In the genomic region with DNA sequence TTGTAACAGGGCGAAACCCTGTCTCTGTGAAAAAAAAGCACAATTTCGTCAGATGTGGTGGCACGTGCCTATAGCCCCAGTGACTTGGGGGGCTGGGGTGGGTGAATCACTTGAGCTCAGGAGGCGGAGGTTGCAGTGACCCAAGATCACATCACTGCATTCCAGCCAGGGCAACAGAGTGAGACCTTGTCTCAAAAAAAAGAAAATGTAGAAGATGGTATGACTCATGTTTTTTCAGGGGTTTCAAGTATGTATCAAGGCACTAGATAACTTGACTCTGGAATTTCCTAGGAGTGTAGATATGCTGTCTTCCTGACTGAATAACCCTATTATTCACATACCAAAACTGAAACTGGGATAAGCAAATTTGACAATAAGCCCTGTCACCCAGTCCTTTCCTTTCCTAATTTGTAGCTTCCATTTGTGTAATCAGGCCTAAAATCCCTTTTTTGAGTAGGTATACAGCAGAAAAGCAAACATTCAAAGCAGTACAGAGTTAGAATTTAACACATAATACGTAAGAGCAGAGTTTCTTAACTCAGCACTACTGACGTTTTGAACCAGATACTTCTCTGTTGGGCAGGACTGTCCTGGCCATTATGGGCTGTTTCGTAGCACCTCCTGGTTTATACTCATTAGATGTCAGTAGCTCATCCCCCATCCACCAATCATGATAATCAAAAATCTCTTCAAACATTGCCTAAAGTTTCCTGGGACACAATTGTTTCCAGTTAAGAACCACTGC, we compare ENCODE assay signal across 1 cellular context.
TF ChIP-seq lines count a peak whose summit lies in the region.

No MANE protein-coding gene starts in this region.

TF ChIP-seq in SK-N-SH, 30 proteins besides CTCF, POLR2A, EP300 and RAD21 (continued from another document):
- TF ChIP-seq REST (IDR thresholded peaks at IDR 0.05; ENCODE audit: low read depth, low read length), result no peak
- TF ChIP-seq MXI1 (IDR thresholded peaks at IDR 0.05; ENCODE audit: low read depth, low read length), result no peak
- TF ChIP-seq USF2 (IDR thresholded peaks at IDR 0.05; ENCODE audit: borderline replicate concordance, low read depth, low read length), result no peak
- TF ChIP-seq ELF1 (IDR thresholded peaks at IDR 0.05), result no peak
- TF ChIP-seq GABPA (IDR thresholded peaks at IDR 0.05; ENCODE audit: low read depth), result no peak
- peak; percentile 66 for TF ChIP-seq TCF12 (IDR thresholded peaks at IDR 0.05)
- no peak for TF ChIP-seq SIN3A (IDR thresholded peaks at IDR 0.05; ENCODE audit: borderline replicate concordance, low read depth, low read length)
- TF ChIP-seq EZH2phosphoT487 (IDR thresholded peaks at IDR 0.05; ENCODE audit: borderline replicate concordance, low read depth), result no peak
- peak; percentile 90 for TF ChIP-seq FOSL2 (IDR thresholded peaks at IDR 0.05; ENCODE audit: borderline replicate concordance, low read depth)
- TF ChIP-seq MAX (IDR thresholded peaks at IDR 0.05; ENCODE audit: low read depth), result peak; percentile 96
- peak; percentile 56 for TF ChIP-seq PBX3 (IDR thresholded peaks at IDR 0.05)
- no peak for TF ChIP-seq RCOR1 (IDR thresholded peaks at IDR 0.05; ENCODE audit: low read length)
- TF ChIP-seq FOXJ3 (CRISPR knock-in tag; IDR thresholded peaks at IDR 0.05), result no peak
- no peak for TF ChIP-seq SMC3 (IDR thresholded peaks at IDR 0.05; ENCODE audit: low read depth, low read length)
- TF ChIP-seq TEAD4 (IDR thresholded peaks at IDR 0.05; ENCODE audit: borderline replicate concordance, insufficient read depth), result peak; percentile 88
- TF ChIP-seq RXRA (IDR thresholded peaks at IDR 0.05; ENCODE audit: borderline replicate concordance, low read depth), result peak; percentile 78
- TF ChIP-seq, protein P1, sequence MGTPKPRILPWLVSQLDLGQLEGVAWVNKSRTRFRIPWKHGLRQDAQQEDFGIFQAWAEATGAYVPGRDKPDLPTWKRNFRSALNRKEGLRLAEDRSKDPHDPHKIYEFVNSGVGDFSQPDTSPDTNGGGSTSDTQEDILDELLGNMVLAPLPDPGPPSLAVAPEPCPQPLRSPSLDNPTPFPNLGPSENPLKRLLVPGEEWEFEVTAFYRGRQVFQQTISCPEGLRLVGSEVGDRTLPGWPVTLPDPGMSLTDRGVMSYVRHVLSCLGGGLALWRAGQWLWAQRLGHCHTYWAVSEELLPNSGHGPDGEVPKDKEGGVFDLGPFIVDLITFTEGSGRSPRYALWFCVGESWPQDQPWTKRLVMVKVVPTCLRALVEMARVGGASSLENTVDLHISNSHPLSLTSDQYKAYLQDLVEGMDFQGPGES (IDR thresholded peaks at IDR 0.05; ENCODE audit: low read depth, low read length), result no peak
- no peak for TF ChIP-seq YY1 (IDR thresholded peaks at IDR 0.05; ENCODE audit: low read depth)
- TF ChIP-seq, protein P2, sequence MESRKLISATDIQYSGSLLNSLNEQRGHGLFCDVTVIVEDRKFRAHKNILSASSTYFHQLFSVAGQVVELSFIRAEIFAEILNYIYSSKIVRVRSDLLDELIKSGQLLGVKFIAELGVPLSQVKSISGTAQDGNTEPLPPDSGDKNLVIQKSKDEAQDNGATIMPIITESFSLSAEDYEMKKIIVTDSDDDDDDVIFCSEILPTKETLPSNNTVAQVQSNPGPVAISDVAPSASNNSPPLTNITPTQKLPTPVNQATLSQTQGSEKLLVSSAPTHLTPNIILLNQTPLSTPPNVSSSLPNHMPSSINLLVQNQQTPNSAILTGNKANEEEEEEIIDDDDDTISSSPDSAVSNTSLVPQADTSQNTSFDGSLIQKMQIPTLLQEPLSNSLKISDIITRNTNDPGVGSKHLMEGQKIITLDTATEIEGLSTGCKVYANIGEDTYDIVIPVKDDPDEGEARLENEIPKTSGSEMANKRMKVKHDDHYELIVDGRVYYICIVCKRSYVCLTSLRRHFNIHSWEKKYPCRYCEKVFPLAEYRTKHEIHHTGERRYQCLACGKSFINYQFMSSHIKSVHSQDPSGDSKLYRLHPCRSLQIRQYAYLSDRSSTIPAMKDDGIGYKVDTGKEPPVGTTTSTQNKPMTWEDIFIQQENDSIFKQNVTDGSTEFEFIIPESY (IDR thresholded peaks at IDR 0.05; ENCODE audit: borderline replicate concordance, low read depth), result no peak
- TF ChIP-seq CHD2 (IDR thresholded peaks at IDR 0.05; ENCODE audit: low read length, partially characterized antibody), result no peak
- TF ChIP-seq NFIC (IDR thresholded peaks at IDR 0.05; ENCODE audit: borderline replicate concordance), result peak; percentile 31; the same call in 1 of the 2 replicates
- no peak; the same call in 1 of the 2 replicates for TF ChIP-seq POLR2AphosphoS5 (IDR thresholded peaks at IDR 0.05; ENCODE audit: low read depth, low read length)
- TF ChIP-seq GATA2 (CRISPR knock-in tag; IDR thresholded peaks at IDR 0.05), result no peak
- no peak for TF ChIP-seq RFX5 (IDR thresholded peaks at IDR 0.05; ENCODE audit: low read length)
